ENCODE assay signal across 1 cellular context in genomic region chr3:150096700-150097587, GRCh38.
TF ChIP-seq lines count a peak whose summit lies in the region.

No MANE protein-coding gene starts in this region.

TF ChIP-seq in GM12878, 131 proteins besides CTCF, POLR2A, EP300 and RAD21 (continued from another document):
- TF ChIP-seq MXI1 (IDR thresholded peaks at IDR 0.05; ENCODE audit: low read depth, low read length) = no peak
